ENCODE assay signal across 9 cellular contexts in the genomic region with DNA sequence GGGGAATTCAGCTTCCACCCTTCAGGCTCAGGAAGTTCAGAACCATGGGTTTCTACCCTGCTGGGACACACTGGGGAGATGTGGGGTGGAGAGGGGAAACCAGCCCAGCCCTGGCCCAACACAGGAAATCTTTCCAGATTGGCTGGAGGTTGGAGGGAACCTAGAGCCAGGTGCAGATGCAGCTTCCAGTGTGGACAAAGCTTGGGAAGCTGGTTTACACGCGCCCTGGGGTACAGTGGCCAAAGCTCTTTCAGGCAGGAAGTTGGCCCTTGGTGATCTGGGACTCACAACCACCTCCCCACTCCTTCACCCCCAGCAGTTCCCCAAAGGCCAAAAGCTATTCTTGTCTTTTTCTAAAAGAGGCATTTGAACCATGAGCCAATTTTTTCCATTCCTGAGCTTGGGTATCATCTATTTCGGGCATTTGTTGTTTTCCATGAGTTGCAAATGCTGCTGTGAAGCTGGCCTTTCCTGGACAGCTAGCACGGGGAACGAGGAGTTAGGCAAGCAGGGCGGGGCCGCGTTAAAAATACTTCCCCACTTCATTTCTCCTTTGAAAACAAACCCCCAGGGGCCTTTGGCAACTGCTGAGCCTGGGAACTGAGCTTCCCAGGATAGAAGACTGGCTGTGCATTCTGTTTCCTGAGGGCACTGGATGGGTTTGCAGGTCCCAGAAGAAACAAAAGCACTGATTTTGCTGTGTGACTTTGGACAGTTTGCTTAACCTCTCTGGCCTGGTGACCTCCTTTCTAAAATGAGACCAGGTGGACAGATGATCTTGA. TPM values are rescaled to one million over a fixed set of nuclear protein-coding genes. Genes with fewer than 3 reads are reported as not detected.
DNase-seq lines count a peak whose midpoint lies in the region; ATAC-seq, FAIRE-seq and TF ChIP-seq lines count a peak whose summit lies in the region.
"Had no signal": no experiment of that assay in that cellular context is flagged by ENCODE, and none has a peak within 500 bp of the region (broad histone marks: within the 10 kb centered on the region; RNA-seq: fewer than 3 reads in every experiment).

No MANE protein-coding gene starts in this region.

- TF ChIP-seq POLR2A in vagina (IDR thresholded peaks at IDR 0.05) = no peak

- H3K27ac Mint-ChIP-seq in activated naive CD4-positive, alpha-beta T cell treated with anti-CD3 and anti-CD28 coated beads, Interleukin-2, amount 10 ng/mL, durations not matched to agents 7 days and 5 days = peak overlapping the region; percentile 3

- no peak overlapping the region for H2AFZ ChIP-seq in mesenchymal stem cell (ENCODE audit: low read depth, low read length)

- H3K27me3 ChIP-seq in bronchial epithelial cell (ENCODE audit: control insufficient read depth, insufficient read depth, low read length) = peaks cover 2% of the 10 kb centered on the region
- no peaks in the 10 kb centered on the region for H3K27me3 ChIP-seq in mesenchymal stem cell (ENCODE audit: control insufficient read depth in 1 of 2, insufficient read depth in 1 of 2, low read length in 2 of 2)
- no peaks in the 10 kb centered on the region for H3K27me3 ChIP-seq in vagina

- H3K27ac ChIP-seq in mesenchymal stem cell (ENCODE audit: low read length, poor library complexity, severe bottlenecking) = no peak overlapping the region
- H3K27ac ChIP-seq in vagina = peak overlapping the region; percentile 98

- H2BK15ac ChIP-seq in mesenchymal stem cell (ENCODE audit: low read depth, poor library complexity, severe bottlenecking) = peak overlapping the region; percentile 50

- no peak overlapping the region for H4K91ac ChIP-seq in mesenchymal stem cell (ENCODE audit: low read length)

- H3K4me1 Mint-ChIP-seq in activated naive CD4-positive, alpha-beta T cell treated with anti-CD3 and anti-CD28 coated beads, Interleukin-2, amount 10 ng/mL, durations not matched to agents 7 days and 5 days = peaks cover 62% of the 10 kb centered on the region

- H3K9me3 ChIP-seq in mesenchymal stem cell (ENCODE audit: control insufficient read depth, low read length) (no peaks in the 10 kb centered on the region), vagina (no peaks in the 10 kb centered on the region)

- H3K4me3 ChIP-seq in bronchial epithelial cell (ENCODE audit: low read depth, low read length) (no peak overlapping the region), mesenchymal stem cell (ENCODE audit: insufficient read depth in 1 of 2, low read depth in 1 of 2, low read length in 2 of 2) (peak overlapping the region in 1 of 2 experiments; percentile 45), vagina (no peak overlapping the region)

- no peak for FAIRE-seq in bronchial epithelial cell (lab: Jason Lieb, UNC)

- no peak overlapping the region for H2BK120ac ChIP-seq in mesenchymal stem cell (ENCODE audit: low read depth, low read length)

- H4K8ac ChIP-seq in mesenchymal stem cell (ENCODE audit: low read length) = no peak overlapping the region

- H3K23ac ChIP-seq in mesenchymal stem cell (ENCODE audit: low read length in 2 of 2) = no peak overlapping the region

- 64% methylated on average over 8 of the region's 8 CpGs for WGBS in mesenchymal stem cell

- H3K14ac ChIP-seq in mesenchymal stem cell (ENCODE audit: low read length in 2 of 2) = no peak overlapping the region

- no peak overlapping the region for H3K4me3 Mint-ChIP-seq in activated naive CD4-positive, alpha-beta T cell treated with anti-CD3 and anti-CD28 coated beads, Interleukin-2, amount 10 ng/mL, durations not matched to agents 7 days and 5 days

- no peak for DNase-seq in activated naive CD4-positive, alpha-beta T cell treated with anti-CD3 and anti-CD28 coated beads, Interleukin-2, amount 10 ng/mL, durations not matched to agents 7 days and 5 days
- DNase-seq in activated naive CD4-positive, alpha-beta T cell (lab: John Stamatoyannopoulos, UW) = no peak
- DNase-seq in bronchial epithelial cell (ENCODE audit: low read depth) (peak; percentile 49), mesenchymal stem cell (peak; percentile 83), vagina (ENCODE audit: extremely low spot score in 2 of 2) (no peak)
- DNase-seq in NK-92 treated with Interleukin-12 subunit alpha and Interleukin-12 subunit beta, amount 100 ng/mL, for 24 hours (lab: John Stamatoyannopoulos, UW) = no peak
- DNase-seq: stimulated activated naive CD8-positive, alpha-beta T cell treated with anti-CD3 and anti-CD28 coated beads, Interleukin-15, amount 100 ng/mL, for 72 hours had no signal

- H2AK5ac ChIP-seq in mesenchymal stem cell (ENCODE audit: low read length, severe bottlenecking) = peak overlapping the region; percentile 40

- H3K4me2 ChIP-seq in mesenchymal stem cell (ENCODE audit: low read length, poor library complexity, severe bottlenecking) = no peak overlapping the region

- CTCF ChIA-PET in activated naive CD4-positive, alpha-beta T cell treated with anti-CD3 and anti-CD28 coated beads, Interleukin-2, amount 10 ng/mL, durations not matched to agents 7 days and 5 days (lab: Charles Lee) = interaction anchor here (0.9 to 3.0 kb wide), 2 partner anchors 21 to 126 kb away, joined by 3 to 10 read pairs; no protein-coding TSS in a partner anchor

- intact Hi-C loops in vagina (cut with DNase I) = loop anchor here (10.0 kb wide), 1 partner anchor 101 kb away; a partner anchor contains a TSS

- no peak overlapping the region for H3K18ac ChIP-seq in mesenchymal stem cell (ENCODE audit: low read depth in 1 of 2, low read length in 2 of 2)

- H3K4me1 ChIP-seq in mesenchymal stem cell (ENCODE audit: control insufficient read depth, insufficient read depth, low read depth, low read length) (peaks cover 46% of the 10 kb centered on the region), vagina (peaks cover 90% of the 10 kb centered on the region)

- peaks cover 35% of the 10 kb centered on the region for H3K27me3 Mint-ChIP-seq in activated naive CD4-positive, alpha-beta T cell treated with anti-CD3 and anti-CD28 coated beads, Interleukin-2, amount 10 ng/mL, durations not matched to agents 7 days and 5 days
- H3K27me3 Mint-ChIP-seq: stimulated activated naive CD8-positive, alpha-beta T cell treated with anti-CD3 and anti-CD28 coated beads, Interleukin-15, amount 100 ng/mL, for 72 hours had no signal

- ATAC-seq in GM18517 (IDR thresholded peaks at IDR 0.05; ENCODE audit: unreplicated experiment) (no peak), HG02763 (IDR thresholded peaks at IDR 0.05; ENCODE audit: unreplicated experiment) (no peak)
- ATAC-seq: stimulated activated naive CD8-positive, alpha-beta T cell treated with anti-CD3 and anti-CD28 coated beads, Interleukin-15, amount 100 ng/mL, for 72 hours had no signal

- H3K9me3 Mint-ChIP-seq in activated naive CD4-positive, alpha-beta T cell treated with anti-CD3 and anti-CD28 coated beads, Interleukin-2, amount 10 ng/mL, durations not matched to agents 7 days and 5 days = no peaks in the 10 kb centered on the region
- H3K9me3 Mint-ChIP-seq: stimulated activated naive CD8-positive, alpha-beta T cell treated with anti-CD3 and anti-CD28 coated beads, Interleukin-15, amount 100 ng/mL, for 72 hours had no signal

- peak overlapping the region; percentile 64 for H3K9ac ChIP-seq in mesenchymal stem cell (ENCODE audit: low read length)

- peaks cover 11% of the 10 kb centered on the region for H3K79me1 ChIP-seq in mesenchymal stem cell (replicated peaks; ENCODE audit: low read length, poor library complexity, severe bottlenecking)

- peaks cover 6% of the 10 kb centered on the region for H3K36me3 Mint-ChIP-seq in activated naive CD4-positive, alpha-beta T cell treated with anti-CD3 and anti-CD28 coated beads, Interleukin-2, amount 10 ng/mL, durations not matched to agents 7 days and 5 days

- TF ChIP-seq CTCF in bronchial epithelial cell (IDR thresholded peaks at IDR 0.05; ENCODE audit: insufficient read depth, low read length, severe bottlenecking) (no peak), vagina (IDR thresholded peaks at IDR 0.05) (no peak)

- no peak overlapping the region for H2BK5ac ChIP-seq in mesenchymal stem cell (ENCODE audit: low read depth, low read length, poor library complexity, severe bottlenecking)

- peak overlapping the region in 1 of 2 experiments; percentile 49 for H3K4ac ChIP-seq in mesenchymal stem cell (ENCODE audit: low read depth in 1 of 2, low read length in 2 of 2)

- H2BK12ac ChIP-seq in mesenchymal stem cell (ENCODE audit: low read length in 2 of 2) = peak overlapping the region; percentile 7 to 70

- no peaks in the 10 kb centered on the region for H3K36me3 ChIP-seq in bronchial epithelial cell (ENCODE audit: control insufficient read depth, insufficient read depth, low read length)
- no peaks in the 10 kb centered on the region for H3K36me3 ChIP-seq in mesenchymal stem cell (ENCODE audit: control insufficient read depth in 1 of 2, insufficient read depth in 2 of 2, low read depth in 1 of 2, low read length in 2 of 2)
- no peaks in the 10 kb centered on the region for H3K36me3 ChIP-seq in vagina

RNA-seq across cellular contexts. Expression of a gene that starts 3.1 kb away (rescaled TPM):
- 2.9 and 3.7 TPM in 2 replicates for total RNA-seq in bronchial epithelial cell
- 4.0 TPM for polyA plus RNA-seq in mesenchymal stem cell (2013, experiment 1 of 2)
- polyA plus RNA-seq in mesenchymal stem cell (2013, experiment 2 of 2) = 3.9 TPM
- total RNA-seq in vagina = 34.1 TPM

RNA-seq across cellular contexts. Expression of a gene that starts 28.3 kb away (rescaled TPM):
- total RNA-seq in bronchial epithelial cell (not detected in 2 replicates), vagina (2.5 TPM)
- not detected for polyA plus RNA-seq in mesenchymal stem cell (2013, experiment 1 of 2)
- not detected for polyA plus RNA-seq in mesenchymal stem cell (2013, experiment 2 of 2)

Comparison
In these comparisons a context has a peak if more than half of its experiments do, and no peak if none do; other contexts are left out.
1. DNase-seq: peak in bronchial epithelial cell (single experiment) and mesenchymal stem cell (single experiment); none in activated naive CD4-positive, alpha-beta T cell treated with anti-CD3 and anti-CD28 coated beads, Interleukin-2, amount 10 ng/mL, durations not matched to agents 7 days and 5 days (single experiment), activated naive CD4-positive, alpha-beta T cell (0 of 4), vagina (0 of 2) and NK-92 treated with Interleukin-12 subunit alpha and Interleukin-12 subunit beta, amount 100 ng/mL, for 24 hours (single experiment).